Comparison of ENCODE assay signal across 10 cellular contexts in genomic region chr6:106117579-106117978, GRCh38. TPM values are rescaled to one million over a fixed set of nuclear protein-coding genes. Genes with fewer than 3 reads are reported as not detected.
DNase-seq lines count a peak whose midpoint lies in the region; ATAC-seq lines count a peak whose summit lies in the region.
"Had no signal": no experiment of that assay in that cellular context is flagged by ENCODE, and none has a peak within 500 bp of the region (broad histone marks: within the 10 kb centered on the region; RNA-seq: fewer than 3 reads in every experiment).

No MANE protein-coding gene starts in this region.

- no peaks in the 10 kb centered on the region for H3K9me3 Mint-ChIP-seq in activated naive CD4-positive, alpha-beta T cell treated with anti-CD3 and anti-CD28 coated beads for 36 hours

- H3K4me1 ChIP-seq in urinary bladder (ENCODE audit: insufficient read depth), result no peaks in the 10 kb centered on the region

- intact Hi-C loops in activated naive CD4-positive, alpha-beta T cell treated with anti-CD3 and anti-CD28 coated beads for 36 hours (cut with micrococcal nuclease), result loop anchor here (1.0 to 2.0 kb wide), 2 partner anchors 68 to 77 kb away; no protein-coding TSS in a partner anchor

- no peak overlapping the region for H3K4me3 ChIP-seq in urinary bladder (ENCODE audit: low read depth, low read length)

- H3K27ac Mint-ChIP-seq in activated naive CD4-positive, alpha-beta T cell treated with anti-CD3 and anti-CD28 coated beads for 36 hours, result peak overlapping the region; percentile 61

- H3K27ac ChIP-seq in urinary bladder (ENCODE audit: low read depth), result peak overlapping the region; percentile 28

- no peak overlapping the region for H3K4me3 Mint-ChIP-seq in activated naive CD4-positive, alpha-beta T cell treated with anti-CD3 and anti-CD28 coated beads for 36 hours
- H3K4me3 Mint-ChIP-seq: neural crest cell had no signal

- no peaks in the 10 kb centered on the region for H3K36me3 ChIP-seq in urinary bladder (ENCODE audit: insufficient read depth)

- peaks cover 26% of the 10 kb centered on the region for H3K27me3 Mint-ChIP-seq in activated naive CD4-positive, alpha-beta T cell treated with anti-CD3 and anti-CD28 coated beads for 36 hours (ENCODE audit: low read depth)

- 79% methylated on average over 6 of the region's 6 CpGs for WGBS in urinary bladder

- DNase-seq in activated effector memory CD4-positive, alpha-beta T cell treated with anti-CD3 and anti-CD28 coated beads, Interleukin-2, amount 50 U/mL, for 16 hours, result peak; percentile 84
- DNase-seq in activated effector memory CD4-positive, alpha-beta T cell treated with Interleukin-2 at 50 U/mL for 16 hours, result no peak
- DNase-seq in NOMO-1 treated with dmso at 0.1 percent for 144 hours (lab: John Stamatoyannopoulos, UW; ENCODE audit: unreplicated experiment) (peak; percentile 56), NCI-H2081 treated with DMSO at 0.1 percent for 48 hours (lab: John Stamatoyannopoulos, UW) (no peak), iPS-NIHi7 (ENCODE audit: extremely low spot score) (no peak)
- peak; percentile 75 for DNase-seq in activated naive CD4-positive, alpha-beta T cell treated with anti-CD3 and anti-CD28 coated beads for 36 hours
- DNase-seq: NCI-H2227 treated with DMSO at 0.1 percent for 48 hours had no signal

- H3K4me1 Mint-ChIP-seq in activated naive CD4-positive, alpha-beta T cell treated with anti-CD3 and anti-CD28 coated beads for 36 hours (ENCODE audit: low read depth), result peaks cover 66% of the 10 kb centered on the region

- H3K36me3 Mint-ChIP-seq in activated naive CD4-positive, alpha-beta T cell treated with anti-CD3 and anti-CD28 coated beads for 36 hours (ENCODE audit: low read depth), result no peaks in the 10 kb centered on the region

- no peak for ATAC-seq in HG03045 (IDR thresholded peaks at IDR 0.05; ENCODE audit: unreplicated experiment)

- CTCF ChIA-PET in activated naive CD4-positive, alpha-beta T cell treated with anti-CD3 and anti-CD28 coated beads for 36 hours (lab: Charles Lee), result interaction anchor here (0.8 to 1.6 kb wide), 3 partner anchors 15 to 122 kb away, joined by 3 to 6 read pairs (median 4); no protein-coding TSS in a partner anchor

RNA-seq across cellular contexts. Expression of gene PRDM1, which starts 31.4 kb away (rescaled TPM):
- total RNA-seq in activated naive CD4-positive, alpha-beta T cell treated with anti-CD3 and anti-CD28 coated beads for 36 hours, result 1 to 10 TPM; 3.4 to 4.0 TPM
- 5.0 TPM for total RNA-seq in urinary bladder
- 3.7 TPM for polyA plus RNA-seq in urinary bladder

Comparison
In these comparisons a context has a peak if more than half of its experiments do, and no peak if none do; other contexts are left out.
1. DNase-seq: peak in activated effector memory CD4-positive, alpha-beta T cell treated with anti-CD3 and anti-CD28 coated beads, Interleukin-2, amount 50 U/mL, for 16 hours (single experiment), NOMO-1 treated with dmso at 0.1 percent for 144 hours (single experiment) and activated naive CD4-positive, alpha-beta T cell treated with anti-CD3 and anti-CD28 coated beads for 36 hours (single experiment); none in activated effector memory CD4-positive, alpha-beta T cell treated with Interleukin-2 at 50 U/mL for 16 hours (single experiment), NCI-H2081 treated with DMSO at 0.1 percent for 48 hours (single experiment) and iPS-NIHi7 (single experiment).